Comparison of ENCODE assay signal across 12 cellular contexts in genomic region chr13:19713186-19713965, GRCh38.
DNase-seq lines count a peak whose midpoint lies in the region; ATAC-seq, FAIRE-seq and TF ChIP-seq lines count a peak whose summit lies in the region.
"Had no signal": no experiment of that assay in that cellular context is flagged by ENCODE, and none has a peak within 500 bp of the region (broad histone marks: within the 10 kb centered on the region; RNA-seq: fewer than 3 reads in every experiment).

No MANE protein-coding gene starts in this region.

- H3K4me3 ChIP-seq in kidney epithelial cell (ENCODE audit: low read depth, low read length): no peak overlapping the region

- no peaks in the 10 kb centered on the region for H3K36me3 ChIP-seq in kidney epithelial cell (ENCODE audit: control insufficient read depth, insufficient read depth, low read length)

- H3K27me3 Mint-ChIP-seq in activated naive CD8-positive, alpha-beta T cell treated with anti-CD3 and anti-CD28 coated beads, Interleukin-2, amount 50 U/mL, for 24 hours: no peaks in the 10 kb centered on the region
- H3K27me3 Mint-ChIP-seq: naive B cell had no signal

- peak overlapping the region; percentile 71 for H3K27ac Mint-ChIP-seq in activated naive CD8-positive, alpha-beta T cell treated with anti-CD3 and anti-CD28 coated beads, Interleukin-2, amount 50 U/mL, for 24 hours
- H3K27ac Mint-ChIP-seq: naive B cell had no signal

- peaks cover 31% of the 10 kb centered on the region for H3K36me3 Mint-ChIP-seq in activated naive CD8-positive, alpha-beta T cell treated with anti-CD3 and anti-CD28 coated beads, Interleukin-2, amount 50 U/mL, for 24 hours (ENCODE audit: low read depth)

- H3K27me3 ChIP-seq in kidney epithelial cell (ENCODE audit: control insufficient read depth, insufficient read depth, low read length): no peaks in the 10 kb centered on the region

- H3K4me3 Mint-ChIP-seq in activated naive CD8-positive, alpha-beta T cell treated with anti-CD3 and anti-CD28 coated beads, Interleukin-2, amount 50 U/mL, for 24 hours: no peak overlapping the region
- H3K4me3 Mint-ChIP-seq: naive B cell had no signal

- peaks cover 22% of the 10 kb centered on the region for H3K4me1 Mint-ChIP-seq in activated naive CD8-positive, alpha-beta T cell treated with anti-CD3 and anti-CD28 coated beads, Interleukin-2, amount 50 U/mL, for 24 hours

- TF ChIP-seq CTCF in kidney epithelial cell (IDR thresholded peaks at IDR 0.05; ENCODE audit: insufficient read depth, low read length, poor library complexity, severe bottlenecking): no peak

- peak; percentile 64 for ATAC-seq in HG02885 (IDR thresholded peaks at IDR 0.05; ENCODE audit: poor library complexity, unreplicated experiment)
- ATAC-seq in activated naive CD8-positive, alpha-beta T cell treated with anti-CD3 and anti-CD28 coated beads, Interleukin-2, amount 50 U/mL, for 24 hours: peak; percentile 99

- no peaks in the 10 kb centered on the region for H3K9me3 Mint-ChIP-seq in activated naive CD8-positive, alpha-beta T cell treated with anti-CD3 and anti-CD28 coated beads, Interleukin-2, amount 50 U/mL, for 24 hours
- H3K9me3 Mint-ChIP-seq: naive B cell had no signal

- FAIRE-seq in GM19239 (lab: Jason Lieb, UNC): no peak

- DNase-seq in Daoy (ENCODE audit: low read depth) (peak; percentile 44), kidney epithelial cell (ENCODE audit: low read depth) (peak; percentile 23), GM19239 (ENCODE audit: insufficient read length, low spot score) (no peak), midbrain (lab: John Stamatoyannopoulos, UW) (no peak), retina (no peak)
- DNase-seq in activated naive CD8-positive, alpha-beta T cell treated with anti-CD3 and anti-CD28 coated beads, Interleukin-2, amount 50 U/mL, for 24 hours: no peak
- no peak for DNase-seq in activated CD8-positive, alpha-beta memory T cell treated with anti-CD3 and anti-CD28 coated beads, Interleukin-2, amount 50 U/mL, for 4 hours
- DNase-seq: activated CD4-positive, alpha-beta T cell treated with anti-CD3 and anti-CD28 coated beads for 4 hours; DND-41; naive B cell; NCI-H1694 treated with DMSO at 0.1 percent for 48 hours had no signal

Comparison
In these comparisons a context has a peak if more than half of its experiments do, and no peak if none do; other contexts are left out.
1. DNase-seq: peak in Daoy (single experiment) and kidney epithelial cell (single experiment); none in activated naive CD8-positive, alpha-beta T cell treated with anti-CD3 and anti-CD28 coated beads, Interleukin-2, amount 50 U/mL, for 24 hours (single experiment), GM19239 (single experiment), midbrain (single experiment), retina (single experiment) and activated CD8-positive, alpha-beta memory T cell treated with anti-CD3 and anti-CD28 coated beads, Interleukin-2, amount 50 U/mL, for 4 hours (single experiment).